In the genomic region with DNA sequence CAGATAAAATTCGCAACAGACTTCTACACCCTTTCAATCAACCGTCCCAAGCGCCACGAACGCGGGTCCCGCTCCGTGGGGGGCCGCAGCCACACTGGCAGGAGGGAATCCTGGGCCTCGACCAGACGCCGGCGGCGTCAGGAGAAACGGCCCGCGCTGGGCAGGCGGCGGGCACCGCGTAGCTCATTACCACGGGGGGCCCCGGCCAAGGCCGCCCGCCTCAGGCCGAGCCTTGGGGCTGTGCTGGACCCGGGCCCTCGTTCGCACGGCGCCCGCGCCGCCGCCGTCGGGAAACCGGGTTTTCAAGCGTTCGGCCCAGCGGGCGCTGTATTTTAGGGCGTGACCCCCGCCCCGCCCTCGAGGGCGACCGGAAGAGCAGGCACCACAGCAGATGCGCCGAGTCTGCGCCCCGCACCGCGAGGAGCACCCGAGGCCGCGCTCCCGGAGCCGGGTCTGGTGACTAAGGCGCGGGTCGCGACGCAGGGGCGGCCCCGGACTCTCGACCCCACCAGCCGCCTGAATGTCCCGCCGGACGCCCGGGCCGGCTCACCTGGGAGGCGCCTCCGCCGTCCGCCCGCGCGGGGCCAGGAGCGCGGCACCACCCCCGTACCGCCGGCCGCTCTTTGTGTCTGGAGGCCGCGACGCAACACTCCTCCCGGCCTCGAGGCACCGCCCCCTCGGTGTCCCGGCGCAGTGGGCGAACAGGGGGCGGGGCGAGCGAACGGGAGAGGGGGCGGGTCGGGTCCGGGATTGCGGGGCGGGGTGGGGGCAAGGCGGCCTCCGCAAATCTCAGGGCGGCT, we compare ENCODE assay signal across 8 cellular contexts. TPM values are rescaled to one million over a fixed set of nuclear protein-coding genes. Genes with fewer than 3 reads are reported as not detected.
DNase-seq lines count a peak whose midpoint lies in the region; ATAC-seq and TF ChIP-seq lines count a peak whose summit lies in the region.

A gene (minus strand): TSS at position 627 of the 800 bp plus-strand sequence. CDS start 58,944 bp downstream, outside the sequence.

- intact Hi-C loops in adrenal gland (cut with DNase I): no loop called here
- intact Hi-C loops in right cardiac atrium (cut with DNase I): no loop called here

- H3K27ac ChIP-seq in SJCRH30: peak within 1 kb of the TSS; percentile 86
- H3K27ac ChIP-seq in adrenal gland: peak within 1 kb of the TSS in 3 of 5 donors; percentile 75 to 80 (median 79)
- no peak within 1 kb of the TSS for H3K27ac ChIP-seq in right cardiac atrium (ENCODE audit: low read length)

- no peak for DNase-seq in GM12864 (ENCODE audit: low read depth)
- peak; percentile 86 to 88 for DNase-seq in SJCRH30
- peak; percentile 54 to 70 (median 65) for DNase-seq in adrenal gland
- DNase-seq in right cardiac atrium: peak; percentile 67 to 89 (median 86)
- DNase-seq in pulmonary artery endothelial cell (ENCODE audit: low read depth, low spot score): no peak
- DNase-seq in UCSD-AML1 (lab: John Stamatoyannopoulos, UW; ENCODE audit: unreplicated experiment): no peak

- TF ChIP-seq POLR2A in adrenal gland (IDR thresholded peaks at IDR 0.05): peak; percentile 52 to 82

- 1% methylated on average over 20 to 108 of the region's 108 CpGs for WGBS in adrenal gland, 4 donors
- WGBS in right cardiac atrium: under 1% methylated on average over 108 of the region's 108 CpGs

- peak; percentile 51 for ATAC-seq in HG03095 (IDR thresholded peaks at IDR 0.05; ENCODE audit: unreplicated experiment)
- peak; percentile 92 to 93 for ATAC-seq in right cardiac atrium
- ATAC-seq in HG03520 (IDR thresholded peaks at IDR 0.05; ENCODE audit: unreplicated experiment): no peak

- no peaks in the 10 kb centered on the region for H3K27me3 ChIP-seq in SJCRH30
- no peaks in the 10 kb centered on the region for H3K27me3 ChIP-seq in adrenal gland
- no peaks in the 10 kb centered on the region for H3K27me3 ChIP-seq in right cardiac atrium (ENCODE audit: control insufficient read depth, insufficient read depth)

- H3K4me1 ChIP-seq in SJCRH30 (no peaks in the 10 kb centered on the region), adrenal gland (replicated peaks in 1 of 2) (peaks cover 6% of the 10 kb centered on the region in 2 donors), right cardiac atrium (ENCODE audit: control insufficient read depth, insufficient read depth, low read length) (peaks cover 4% of the 10 kb centered on the region)

- no peak for TF ChIP-seq CTCF in GM12864 (IDR thresholded peaks at IDR 0.05; ENCODE audit: low read depth, low read length, missing control alignments)
- TF ChIP-seq CTCF in adrenal gland (IDR thresholded peaks at IDR 0.05): no peak

- H3K36me3 ChIP-seq in SJCRH30 (peaks cover 6% of the 10 kb centered on the region; the same call in 1 of the 2 replicates), adrenal gland (replicated peaks in 1 of 2) (no peaks in the 10 kb centered on the region)

- H3K4me3 ChIP-seq in GM12864 (ENCODE audit: low read depth, low read length) (peak within 1 kb of the TSS; percentile 42; the same call in 1 of the 2 replicates), SJCRH30 (peak within 1 kb of the TSS; percentile 96), adrenal gland (peak within 1 kb of the TSS; percentile 53 to 74 (median 60)), right cardiac atrium (ENCODE audit: low read length) (peak within 1 kb of the TSS; percentile 83)

- no peaks in the 10 kb centered on the region for H3K9me3 ChIP-seq in SJCRH30 (replicated peaks)
- H3K9me3 ChIP-seq in adrenal gland (replicated peaks in 1 of 3): no peaks in the 10 kb centered on the region
- no peaks in the 10 kb centered on the region for H3K9me3 ChIP-seq in right cardiac atrium (ENCODE audit: control insufficient read depth, low read length)

RNA-seq across cellular contexts. Expression of the gene that starts here (rescaled TPM):
- 14.1 and 18.1 TPM in 2 replicates for total RNA-seq in SJCRH30 (2014; rRNA removed; shearing (Covaris generic))
- 10 to 100 TPM in 7 of 8 donors, 1 to 10 TPM in 1; 10.0 to 30.9 (median 14.4) TPM for total RNA-seq in adrenal gland
- polyA plus RNA-seq in adrenal gland: 10 to 100 TPM; 13.4 to 30.6 (median 20.3) TPM
- total RNA-seq in right cardiac atrium: 1 to 10 TPM; 3.4 to 7.6 (median 5.5) TPM
- 6.1 TPM for polyA plus RNA-seq in right cardiac atrium
- total RNA-seq in pulmonary artery endothelial cell: 6.9 and 10.1 TPM in 2 replicates

Comparison
In these comparisons a context has a peak if more than half of its experiments do, and no peak if none do; other contexts are left out.
1. DNase-seq: peak in SJCRH30 (2 of 2), adrenal gland (7 of 7) and right cardiac atrium (3 of 3); none in GM12864 (single experiment), pulmonary artery endothelial cell (single experiment) and UCSD-AML1 (single experiment).
2. H3K4me3 ChIP-seq: peak in every context shown above with its lines; median percentile 96 in SJCRH30; 83 in right cardiac atrium; 60 in adrenal gland; 42 in GM12864.